ENCODE assay signal across 9 cellular contexts in the genomic region with DNA sequence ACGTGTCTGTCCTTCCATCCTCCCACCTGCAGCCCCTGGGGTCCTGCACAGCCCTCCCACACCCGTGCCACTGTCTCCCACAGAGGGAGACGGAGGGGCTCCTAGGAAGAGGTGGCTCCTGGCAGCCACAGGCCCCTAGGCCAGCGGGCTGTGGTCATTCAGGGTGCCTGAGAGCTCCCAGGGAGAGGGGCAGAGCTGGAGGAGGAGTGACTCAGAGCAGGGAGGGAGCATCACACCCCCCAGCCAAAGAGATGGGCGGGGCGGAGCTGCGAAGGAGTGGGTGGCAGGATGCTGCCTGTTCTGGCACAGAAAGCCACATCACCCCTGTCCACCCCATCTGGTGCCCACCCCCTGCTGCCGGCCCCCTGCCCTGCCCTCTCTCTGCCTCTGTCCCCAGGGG. TPM values are rescaled to one million over a fixed set of nuclear protein-coding genes. Genes with fewer than 3 reads are reported as not detected.
A peak's percentile ranks its signal among the peaks of the same experiment; 100 is the strongest.
DNase-seq lines count a peak whose midpoint lies in the region; ATAC-seq and TF ChIP-seq lines count a peak whose summit lies in the region.
"Had no signal": no experiment of that assay in that cellular context is flagged by ENCODE, and none has a peak within 500 bp of the region (broad histone marks: within the 10 kb centered on the region; RNA-seq: fewer than 3 reads in every experiment).

No MANE protein-coding gene starts in this region.

- no peaks in the 10 kb centered on the region for H3K36me3 Mint-ChIP-seq in activated CD8-positive, alpha-beta T cell treated with anti-CD3 and anti-CD28 coated beads for 36 hours (ENCODE audit: low read depth)

- no peaks in the 10 kb centered on the region for H3K9me3 Mint-ChIP-seq in activated CD8-positive, alpha-beta T cell treated with anti-CD3 and anti-CD28 coated beads for 36 hours

- CTCF ChIA-PET in activated CD8-positive, alpha-beta T cell treated with anti-CD3 and anti-CD28 coated beads for 36 hours (lab: Charles Lee) = no interaction called here

- no peak for TF ChIP-seq CTCF in activated CD8-positive, alpha-beta T cell treated with anti-CD3 and anti-CD28 coated beads for 36 hours (IDR thresholded peaks at IDR 0.05)

- intact Hi-C loops in activated CD8-positive, alpha-beta T cell treated with anti-CD3 and anti-CD28 coated beads for 36 hours (cut with micrococcal nuclease) = no loop called here

- DNase-seq in activated T-cell treated with anti-CD3 and anti-CD28 coated beads for 24 hours (ENCODE audit: low read depth) (peak; percentile 20), glomerular visceral epithelial cell (ENCODE audit: extremely low spot score) (peak; percentile 58)
- no peak for DNase-seq in activated T-cell treated with anti-CD3 and anti-CD28 coated beads, Interleukin-2, amount 50 U/mL, for 1 hour
- peak; percentile 90 for DNase-seq in activated CD8-positive, alpha-beta T cell treated with anti-CD3 and anti-CD28 coated beads for 36 hours
- DNase-seq in stimulated activated naive CD8-positive, alpha-beta T cell treated with anti-CD3 and anti-CD28 coated beads, Interleukin-15, Interleukin-2, amounts not matched to agents 100 U/mL and 50 U/mL, for 24 hours = peak; percentile 59
- DNase-seq: ovary had no signal

- ATAC-seq in activated CD8-positive, alpha-beta T cell treated with anti-CD3 and anti-CD28 coated beads for 36 hours = peak; percentile 95
- ATAC-seq in stimulated activated naive CD8-positive, alpha-beta T cell treated with anti-CD3 and anti-CD28 coated beads, Interleukin-15, Interleukin-2, amounts not matched to agents 100 U/mL and 50 U/mL, for 24 hours = peak; percentile 80
- no peak for ATAC-seq in GM18907 (IDR thresholded peaks at IDR 0.05; ENCODE audit: unreplicated experiment)
- ATAC-seq in HG02678 (IDR thresholded peaks at IDR 0.05; ENCODE audit: unreplicated experiment) = no peak
- ATAC-seq in GM19395 (IDR thresholded peaks at IDR 0.05; ENCODE audit: unreplicated experiment) = no peak

- POLR2A ChIA-PET in activated CD8-positive, alpha-beta T cell treated with anti-CD3 and anti-CD28 coated beads for 36 hours (lab: Charles Lee) = no interaction called here

- peaks cover 36% of the 10 kb centered on the region for H3K4me1 Mint-ChIP-seq in activated CD8-positive, alpha-beta T cell treated with anti-CD3 and anti-CD28 coated beads for 36 hours (ENCODE audit: low read depth)

- H3K27ac Mint-ChIP-seq in activated CD8-positive, alpha-beta T cell treated with anti-CD3 and anti-CD28 coated beads for 36 hours = no peak overlapping the region

- H3K27me3 Mint-ChIP-seq in activated CD8-positive, alpha-beta T cell treated with anti-CD3 and anti-CD28 coated beads for 36 hours = no peaks in the 10 kb centered on the region

- no peak overlapping the region for H3K4me3 Mint-ChIP-seq in activated CD8-positive, alpha-beta T cell treated with anti-CD3 and anti-CD28 coated beads for 36 hours

RNA-seq across cellular contexts. Expression of gene STK32C, which starts 50.5 kb away (rescaled TPM):
- total RNA-seq in activated CD8-positive, alpha-beta T cell treated with anti-CD3 and anti-CD28 coated beads for 36 hours = 10 to 100 TPM; 29.3 to 31.4 TPM

Comparison
In these comparisons a context has a peak if more than half of its experiments do, and no peak if none do; other contexts are left out.
1. ATAC-seq: peak in activated CD8-positive, alpha-beta T cell treated with anti-CD3 and anti-CD28 coated beads for 36 hours (single experiment) and stimulated activated naive CD8-positive, alpha-beta T cell treated with anti-CD3 and anti-CD28 coated beads, Interleukin-15, Interleukin-2, amounts not matched to agents 100 U/mL and 50 U/mL, for 24 hours (single experiment); none in GM18907 (single experiment), HG02678 (single experiment) and GM19395 (single experiment).